Comparison of ENCODE assay signal across 1 cellular context in the genomic region with DNA sequence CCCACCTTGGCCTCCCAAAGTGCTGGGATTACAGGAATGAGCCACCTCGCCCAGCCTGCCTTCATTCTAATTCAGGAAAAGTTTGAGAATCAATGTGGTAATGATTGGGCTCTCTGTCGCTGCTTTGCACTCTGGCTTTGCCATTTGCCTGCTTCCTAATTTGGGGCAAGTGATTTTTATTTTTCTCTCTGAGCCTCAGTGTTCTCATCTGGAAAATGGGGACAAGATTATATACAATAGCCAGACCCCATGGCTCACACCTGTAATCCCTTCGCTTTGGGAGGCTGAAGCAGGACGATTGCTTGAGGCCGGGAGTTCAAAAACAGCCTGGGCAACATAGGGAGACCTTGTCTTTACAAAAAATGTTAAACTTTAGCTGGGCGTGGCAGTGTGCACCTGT.
A peak's percentile ranks its signal among the peaks of the same experiment; 100 is the strongest.
TF ChIP-seq lines count a peak whose summit lies in the region.

No MANE protein-coding gene starts in this region.

TF ChIP-seq in K562, 482 proteins besides CTCF, POLR2A, EP300 and RAD21 (continued from another document):
- TF ChIP-seq HDAC2 (IDR thresholded peaks at IDR 0.05), result peak; percentile 67; the same call in 1 of the 2 replicates
- TF ChIP-seq ZNF586 (CRISPR knock-in tag; conservative IDR thresholded peaks at IDR 0.05), result no peak
- TF ChIP-seq MIER1 (IDR thresholded peaks at IDR 0.05; ENCODE audit: low read depth), result no peak
- no peak for TF ChIP-seq FOXJ2 (tag; IDR thresholded peaks at IDR 0.05)
- no peak for TF ChIP-seq FIP1L1 (IDR thresholded peaks at IDR 0.05; ENCODE audit: low read depth, low read length, poor library complexity, severe bottlenecking)
- no peak for TF ChIP-seq PML (IDR thresholded peaks at IDR 0.05; ENCODE audit: low read length)
- no peak for TF ChIP-seq POLR2H (tag; IDR thresholded peaks at IDR 0.05; ENCODE audit: low read depth)
- TF ChIP-seq KAT8 (IDR thresholded peaks at IDR 0.05; ENCODE audit: low read depth), result no peak
- no peak for TF ChIP-seq KDM2B (CRISPR knock-in tag; IDR thresholded peaks at IDR 0.05)
- no peak for TF ChIP-seq RFX5 (IDR thresholded peaks at IDR 0.05; ENCODE audit: low read depth, low read length)
- TF ChIP-seq RCOR1 (IDR thresholded peaks at IDR 0.05; ENCODE audit: borderline replicate concordance in 1 of 2, low read depth in 2 of 2, low read length in 2 of 2), result peak in 1 of 2 experiments; percentile 51; a peak in 1 of 4 replicates
- no peak for TF ChIP-seq ZEB2 (IDR thresholded peaks at IDR 0.05)
- no peak for TF ChIP-seq JUN (IDR thresholded peaks at IDR 0.05; ENCODE audit: borderline replicate concordance, low read depth, low read length)
- no peak for TF ChIP-seq JUN (CRISPR knock-in tag; IDR thresholded peaks at IDR 0.05; ENCODE audit: borderline replicate concordance)
- no peak for TF ChIP-seq EZH2 (IDR thresholded peaks at IDR 0.05; ENCODE audit: borderline replicate concordance, low read depth, low read length)
- no peak for TF ChIP-seq STAG1 (CRISPR knock-in tag; IDR thresholded peaks at IDR 0.05; ENCODE audit: borderline replicate concordance)
- peak; percentile 97 for TF ChIP-seq BCOR (IDR thresholded peaks at IDR 0.05)
- no peak for TF ChIP-seq NR2F6 (CRISPR knock-in tag; IDR thresholded peaks at IDR 0.05)
- TF ChIP-seq KDM1A (IDR thresholded peaks at IDR 0.05), result peak; percentile 80 to 82
- TF ChIP-seq BMI1 (IDR thresholded peaks at IDR 0.05; ENCODE audit: low read length), result no peak
TF ChIP-seq in K562: peak in this region for 9.
